In genomic region chr9:112378441-112379176, GRCh38 we compare ENCODE assay signal across 8 cellular contexts. TPM values are rescaled to one million over a fixed set of nuclear protein-coding genes. Genes with fewer than 3 reads are reported as not detected.
DNase-seq lines count a peak whose midpoint lies in the region; ATAC-seq and TF ChIP-seq lines count a peak whose summit lies in the region.

No MANE protein-coding gene starts in this region.

- intact Hi-C loops in stomach (cut with DNase I; ENCODE audit: low total_unique reads), result no loop called here

- TF ChIP-seq POLR2A in stomach (IDR thresholded peaks at IDR 0.05), result no peak

- no peaks in the 10 kb centered on the region for H3K27me3 ChIP-seq in SJCRH30
- no peaks in the 10 kb centered on the region for H3K27me3 ChIP-seq in stomach

- H3K9me3 ChIP-seq in SJCRH30 (replicated peaks), result no peaks in the 10 kb centered on the region; the same call in 1 of the 2 replicates
- H3K9me3 ChIP-seq in stomach, result no peaks in the 10 kb centered on the region

- H3K36me3 ChIP-seq in SJCRH30 (no peaks in the 10 kb centered on the region), stomach (no peaks in the 10 kb centered on the region)

- peak; percentile 37 for DNase-seq in NCI-H82 (lab: John Stamatoyannopoulos, UW)
- DNase-seq in NCI-H82 treated with DMSO at 0.1 percent for 48 hours (lab: John Stamatoyannopoulos, UW; ENCODE audit: unreplicated experiment), result no peak
- peak; percentile 33 to 51 for DNase-seq in SJCRH30
- peak; percentile 33 for DNase-seq in cerebellar cortex (ENCODE audit: low spot score)
- DNase-seq in medulla oblongata (ENCODE audit: extremely low spot score), result peak; percentile 29
- no peak for DNase-seq in stomach
- DNase-seq in COLO829 (ENCODE audit: low spot score), result no peak

- 6 to 11% (median 9%) methylated on average over 24 of the region's 24 CpGs for WGBS in stomach, 5 donors

- H3K4me1 ChIP-seq in SJCRH30 (peaks cover 15% of the 10 kb centered on the region), stomach (peaks cover 26 to 58% (median 42%) of the 10 kb centered on the region in 4 donors)

- no peak for TF ChIP-seq CTCF in stomach (IDR thresholded peaks at IDR 0.05)

- H3K27ac ChIP-seq in SJCRH30 (peak overlapping the region; percentile 90), stomach (peak overlapping the region; percentile 75 to 99 (median 99))

- peak; percentile 7 for ATAC-seq in HG03039 (IDR thresholded peaks at IDR 0.05; ENCODE audit: unreplicated experiment)

- H3K4me3 ChIP-seq in SJCRH30, result peak overlapping the region; percentile 79
- peak overlapping the region; percentile 61 to 83 (median 76) for H3K4me3 ChIP-seq in stomach

- no peak for TF ChIP-seq EP300 in stomach (IDR thresholded peaks at IDR 0.05)

RNA-seq across cellular contexts. Expression of gene HSDL2, which starts 1.3 kb away (rescaled TPM):
- total RNA-seq in SJCRH30 (2014; rRNA removed; shearing (Covaris generic)), result 39.0 and 41.4 TPM in 2 replicates
- total RNA-seq in stomach, result 10 to 100 TPM; 18.3 to 56.9 (median 28.1) TPM
- 10 to 100 TPM; 19.6 to 24.5 (median 23.5) TPM for polyA plus RNA-seq in stomach

RNA-seq across cellular contexts. Expression of gene PTBP3, which starts 45.2 kb away (rescaled TPM):
- 65.7 and 73.0 TPM in 2 replicates for total RNA-seq in SJCRH30 (2014; rRNA removed; shearing (Covaris generic))
- total RNA-seq in stomach, result 10 to 100 TPM; 15.2 to 90.7 (median 29.5) TPM
- polyA plus RNA-seq in stomach, result 10 to 100 TPM; 11.7 to 22.5 (median 15.3) TPM

Comparison
In these comparisons a context has a peak if more than half of its experiments do, and no peak if none do; other contexts are left out.
1. DNase-seq: peak in NCI-H82 (single experiment), SJCRH30 (2 of 2), cerebellar cortex (single experiment) and medulla oblongata (single experiment); none in NCI-H82 treated with DMSO at 0.1 percent for 48 hours (single experiment), stomach (single experiment) and COLO829 (single experiment).